ENCODE assay signal across 22 cellular contexts in genomic region chr9:70389188-70389587, GRCh38. TPM values are rescaled to one million over a fixed set of nuclear protein-coding genes. Genes with fewer than 3 reads are reported as not detected.
A peak's percentile ranks its signal among the peaks of the same experiment; 100 is the strongest.
DNase-seq lines count a peak whose midpoint lies in the region; ATAC-seq and TF ChIP-seq lines count a peak whose summit lies in the region.
"Had no signal": no experiment of that assay in that cellular context is flagged by ENCODE, and none has a peak within 500 bp of the region (broad histone marks: within the 10 kb centered on the region; RNA-seq: fewer than 3 reads in every experiment).

No MANE protein-coding gene starts in this region.

- TF ChIP-seq POLR2A in adrenal gland (IDR thresholded peaks at IDR 0.05) = no peak

- peaks cover 27% of the 10 kb centered on the region for H3K36me3 Mint-ChIP-seq in activated CD8-positive, alpha-beta T cell treated with anti-CD3 and anti-CD28 coated beads for 36 hours (ENCODE audit: low read depth)
- peaks cover 14% of the 10 kb centered on the region for H3K36me3 Mint-ChIP-seq in activated CD8-positive, alpha-beta T cell treated with anti-CD3 and anti-CD28 coated beads, Interleukin-2, amount 10 ng/mL, durations not matched to agents 7 days and 5 days (ENCODE audit: low read depth)

- H3K27ac ChIP-seq in adrenal gland = peak overlapping the region in 3 of 5 donors; percentile 45 to 75 (median 70)
- H3K27ac ChIP-seq in lung (ENCODE audit: low read depth in 1 of 2, low read length in 1 of 2) = peak overlapping the region; percentile 38 to 74
- H3K27ac ChIP-seq in stomach smooth muscle (ENCODE audit: low read length) = peak overlapping the region; percentile 50
- H3K27ac ChIP-seq: SJSA1 had no signal

- H3K4me3 ChIP-seq in adrenal gland (no peak overlapping the region), lung (no peak overlapping the region), stomach smooth muscle (ENCODE audit: low read length in 2 of 2) (peak overlapping the region; percentile 13 to 17)
- H3K4me3 ChIP-seq: Peyer's patch, SJSA1 had no signal

- H3K9ac ChIP-seq in stomach smooth muscle (ENCODE audit: low read length in 2 of 2) = no peak overlapping the region

- H3K27me3 ChIP-seq in adrenal gland (no peaks in the 10 kb centered on the region), lung (ENCODE audit: control insufficient read depth, insufficient read depth) (no peaks in the 10 kb centered on the region), stomach smooth muscle (ENCODE audit: control insufficient read depth in 1 of 2, insufficient read depth in 2 of 2, low read length in 2 of 2) (no peaks in the 10 kb centered on the region)
- H3K27me3 ChIP-seq: Peyer's patch, SJSA1 had no signal

- intact Hi-C loops in activated CD8-positive, alpha-beta T cell treated with anti-CD3 and anti-CD28 coated beads for 36 hours (cut with micrococcal nuclease) = no loop called here
- intact Hi-C loops in adrenal gland (cut with DNase I) = no loop called here

- WGBS in adrenal gland, 4 donors = 63 to 72% (median 71%) methylated on average over 3 of the region's 3 CpGs
- WGBS in lung, 2 donors = 74 to 96% methylated on average over 3 of the region's 3 CpGs

- no peaks in the 10 kb centered on the region for H3K27me3 Mint-ChIP-seq in activated CD8-positive, alpha-beta T cell treated with anti-CD3 and anti-CD28 coated beads for 36 hours
- no peaks in the 10 kb centered on the region for H3K27me3 Mint-ChIP-seq in activated CD8-positive, alpha-beta T cell treated with anti-CD3 and anti-CD28 coated beads, Interleukin-2, amount 10 ng/mL, durations not matched to agents 7 days and 5 days (ENCODE audit: low read depth)
- H3K27me3 Mint-ChIP-seq: activated CD8-positive, alpha-beta memory T cell treated with anti-CD3 and anti-CD28 coated beads, Interleukin-2, amount 10 ng/mL, durations not matched to agents 7 days and 5 days; CD8-positive, alpha-beta memory T cell had no signal

- H3K4me1 ChIP-seq in adrenal gland (replicated peaks in 1 of 2) = peaks cover 15 to 65% of the 10 kb centered on the region in 2 donors
- peaks cover 25 to 48% of the 10 kb centered on the region in 2 donors for H3K4me1 ChIP-seq in lung (ENCODE audit: control insufficient read depth in 2 of 2, insufficient read depth in 2 of 2, low read length in 2 of 2)
- peaks cover 39% of the 10 kb centered on the region for H3K4me1 ChIP-seq in stomach smooth muscle (ENCODE audit: control insufficient read depth, insufficient read depth, low read length)

- CTCF ChIA-PET in activated CD8-positive, alpha-beta T cell treated with anti-CD3 and anti-CD28 coated beads for 36 hours (lab: Charles Lee) = interaction anchor here (0.6 to 4.0 kb wide), 4 partner anchors 10 to 213 kb away, joined by 3 to 17 read pairs (median 3); no protein-coding TSS in a partner anchor
- CTCF ChIA-PET in activated CD8-positive, alpha-beta T cell treated with anti-CD3 and anti-CD28 coated beads, Interleukin-2, amount 10 ng/mL, durations not matched to agents 7 days and 5 days (lab: Charles Lee) = interaction anchor here (4.5 kb wide), 2 partner anchors 13 to 213 kb away, joined by 27 to 42 read pairs; no protein-coding TSS in a partner anchor

- H3K36me3 ChIP-seq in adrenal gland (replicated peaks in 1 of 2) (peaks cover 0 to 22% of the 10 kb centered on the region in 2 donors), lung (ENCODE audit: control insufficient read depth in 2 of 2, insufficient read depth in 2 of 2, low read length in 2 of 2) (peaks cover 5 to 13% of the 10 kb centered on the region in 2 donors), stomach smooth muscle (ENCODE audit: control insufficient read depth in 2 of 2, insufficient read depth in 2 of 2, low read length in 2 of 2) (peaks cover 12 to 13% of the 10 kb centered on the region in 2 donors)

- no peaks in the 10 kb centered on the region for H3K9me3 ChIP-seq in adrenal gland (replicated peaks in 1 of 3)
- no peaks in the 10 kb centered on the region for H3K9me3 ChIP-seq in lung (ENCODE audit: control insufficient read depth in 2 of 2, insufficient read depth in 1 of 2, low read length in 1 of 2)
- no peaks in the 10 kb centered on the region for H3K9me3 ChIP-seq in stomach smooth muscle (ENCODE audit: control insufficient read depth in 2 of 2, low read length in 2 of 2)
- H3K9me3 ChIP-seq: Peyer's patch, SJSA1 had no signal

- H3K9me3 Mint-ChIP-seq in activated CD8-positive, alpha-beta T cell treated with anti-CD3 and anti-CD28 coated beads for 36 hours = no peaks in the 10 kb centered on the region
- H3K9me3 Mint-ChIP-seq in activated CD8-positive, alpha-beta T cell treated with anti-CD3 and anti-CD28 coated beads, Interleukin-2, amount 10 ng/mL, durations not matched to agents 7 days and 5 days (ENCODE audit: insufficient read depth) = no peaks in the 10 kb centered on the region
- H3K9me3 Mint-ChIP-seq: CD8-positive, alpha-beta memory T cell had no signal

- no peak overlapping the region for H3K4me3 Mint-ChIP-seq in activated CD8-positive, alpha-beta T cell treated with anti-CD3 and anti-CD28 coated beads for 36 hours
- H3K4me3 Mint-ChIP-seq in activated CD8-positive, alpha-beta T cell treated with anti-CD3 and anti-CD28 coated beads, Interleukin-2, amount 10 ng/mL, durations not matched to agents 7 days and 5 days = no peak overlapping the region
- H3K4me3 Mint-ChIP-seq: activated CD8-positive, alpha-beta memory T cell treated with anti-CD3 and anti-CD28 coated beads, Interleukin-2, amount 10 ng/mL, durations not matched to agents 7 days and 5 days had no signal

- POLR2A ChIA-PET in activated CD8-positive, alpha-beta T cell treated with anti-CD3 and anti-CD28 coated beads for 36 hours (lab: Charles Lee) = interaction anchor here (1.1 kb wide), 1 partner anchor 61 kb away, joined by 3 read pairs; no protein-coding TSS in a partner anchor
- POLR2A ChIA-PET in activated CD8-positive, alpha-beta T cell treated with anti-CD3 and anti-CD28 coated beads, Interleukin-2, amount 10 ng/mL, durations not matched to agents 7 days and 5 days (lab: Charles Lee) = interaction anchor here (1.0 kb wide), 1 partner anchor 31 kb away, joined by 3 read pairs; no protein-coding TSS in a partner anchor

- peaks cover 73% of the 10 kb centered on the region for H3K4me1 Mint-ChIP-seq in activated CD8-positive, alpha-beta T cell treated with anti-CD3 and anti-CD28 coated beads for 36 hours (ENCODE audit: low read depth)
- peaks cover 40% of the 10 kb centered on the region for H3K4me1 Mint-ChIP-seq in activated CD8-positive, alpha-beta T cell treated with anti-CD3 and anti-CD28 coated beads, Interleukin-2, amount 10 ng/mL, durations not matched to agents 7 days and 5 days (ENCODE audit: low read depth)

- DNase-seq in activated CD8-positive, alpha-beta T cell treated with anti-CD3 and anti-CD28 coated beads for 36 hours = no peak
- DNase-seq in activated CD8-positive, alpha-beta T cell treated with anti-CD3 and anti-CD28 coated beads, Interleukin-2, amount 10 ng/mL, durations not matched to agents 7 days and 5 days = no peak
- DNase-seq in adrenal gland = no peak
- DNase-seq in lung (ENCODE audit: low spot score) = no peak
- DNase-seq in NCI-H1048 (lab: John Stamatoyannopoulos, UW) = no peak
- DNase-seq in NCI-H187 treated with DMSO at 0.1 percent for 48 hours (lab: John Stamatoyannopoulos, UW) = no peak
- DNase-seq in SW480 (ENCODE audit: low spot score) = no peak
- DNase-seq: 8988T; activated CD4-positive, alpha-beta T cell treated with anti-CD3 and anti-CD28 coated beads for 48 hours; activated CD8-positive, alpha-beta memory T cell treated with anti-CD3 and anti-CD28 coated beads, Interleukin-2, amount 10 ng/mL, durations not matched to agents 7 days and 5 days; AML-193; CD8-positive, alpha-beta memory T cell; cortex of kidney; GDM1; kidney; NCI-H187; NCI-H526 treated with DMSO at 0.1 percent for 48 hours; Peyer's patch; stimulated activated naive CD4-positive, alpha-beta T cell treated with Interleukin-2 at 50 U/mL for 16 hours had no signal

- no peak for ATAC-seq in activated CD8-positive, alpha-beta T cell treated with anti-CD3 and anti-CD28 coated beads for 36 hours
- no peak for ATAC-seq in activated CD8-positive, alpha-beta T cell treated with anti-CD3 and anti-CD28 coated beads, Interleukin-2, amount 10 ng/mL, durations not matched to agents 7 days and 5 days
- ATAC-seq in lung (ENCODE audit: insufficient read depth, low FRiP score) = no peak
- ATAC-seq: HCT116 had no signal

- H3K27ac Mint-ChIP-seq in activated CD8-positive, alpha-beta T cell treated with anti-CD3 and anti-CD28 coated beads for 36 hours = peak overlapping the region; percentile 53
- no peak overlapping the region for H3K27ac Mint-ChIP-seq in activated CD8-positive, alpha-beta T cell treated with anti-CD3 and anti-CD28 coated beads, Interleukin-2, amount 10 ng/mL, durations not matched to agents 7 days and 5 days
- H3K27ac Mint-ChIP-seq: activated CD8-positive, alpha-beta memory T cell treated with anti-CD3 and anti-CD28 coated beads, Interleukin-2, amount 10 ng/mL, durations not matched to agents 7 days and 5 days had no signal

- TF ChIP-seq CTCF in activated CD8-positive, alpha-beta T cell treated with anti-CD3 and anti-CD28 coated beads for 36 hours (IDR thresholded peaks at IDR 0.05) = no peak
- TF ChIP-seq CTCF in adrenal gland (IDR thresholded peaks at IDR 0.05) = no peak
- no peak for TF ChIP-seq CTCF in lung (IDR thresholded peaks at IDR 0.05; ENCODE audit: control extremely low read depth, extremely low read depth)

RNA-seq across cellular contexts. Expression of gene KLF9, which starts 25.3 kb away (rescaled TPM):
- 10 to 100 TPM; 19.0 to 20.1 TPM for total RNA-seq in activated CD8-positive, alpha-beta T cell treated with anti-CD3 and anti-CD28 coated beads for 36 hours
- total RNA-seq in activated CD8-positive, alpha-beta T cell treated with anti-CD3 and anti-CD28 coated beads, Interleukin-2, amount 10 ng/mL, durations not matched to agents 7 days and 5 days = 1 to 10 TPM; 8.8 to 9.6 TPM
- 10 to 100 TPM; 34.3 to 80.7 (median 45.3) TPM for total RNA-seq in adrenal gland
- polyA plus RNA-seq in adrenal gland = 10 to 100 TPM; 16.8 to 34.1 (median 17.1) TPM
- total RNA-seq in lung = 10 to 100 TPM; 34.8 to 61.5 TPM
- 10 to 100 TPM; 16.0 to 49.8 TPM for polyA plus RNA-seq in lung

Comparison
In these comparisons a context has a peak if more than half of its experiments do, and no peak if none do; other contexts are left out.
1. H3K4me3 ChIP-seq: peak in stomach smooth muscle (2 of 2); none in adrenal gland (0 of 4) and lung (single experiment).
2. Peak in every context shown above with its lines, with median percentiles within 50 percentile points of each other: H3K27ac ChIP-seq.